ENCODE assay signal across 1 cellular context in the genomic region with DNA sequence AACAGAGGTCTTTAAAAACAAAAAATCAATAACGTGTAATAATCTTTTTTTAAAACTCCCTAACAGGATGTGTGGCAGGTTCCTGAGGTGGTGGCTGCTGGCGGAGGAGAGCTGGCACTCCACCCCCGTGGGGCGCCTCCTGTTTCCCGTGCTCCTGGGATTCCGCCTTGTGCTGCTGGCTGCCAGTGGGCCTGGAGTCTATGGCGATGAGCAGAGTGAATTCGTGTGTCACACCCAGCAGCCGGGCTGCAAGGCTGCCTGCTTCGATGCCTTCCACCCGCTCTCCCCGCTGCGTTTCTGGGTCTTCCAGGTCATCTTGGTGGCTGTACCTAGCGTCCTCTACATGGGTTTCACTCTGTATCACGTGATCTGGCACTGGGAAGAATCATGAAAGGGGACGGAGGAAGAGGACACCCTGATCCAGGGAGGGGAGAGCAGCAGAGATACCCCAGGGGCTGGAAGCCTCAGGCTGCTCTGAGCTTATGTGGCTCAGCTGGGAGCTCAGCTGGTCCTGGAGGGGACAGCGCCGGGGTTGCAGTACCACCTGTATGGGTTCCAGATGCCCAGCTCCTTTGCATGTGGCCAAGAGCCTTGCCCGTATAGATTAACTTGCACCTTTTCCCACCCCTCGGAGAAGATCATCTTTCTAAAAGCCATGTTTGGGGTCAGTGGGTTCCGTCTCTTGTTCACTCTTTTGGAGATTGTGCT.
TF ChIP-seq lines count a peak whose summit lies in the region.

No MANE protein-coding gene starts in this region.

TF ChIP-seq in HepG2, 621 proteins besides CTCF, POLR2A, EP300 and RAD21:
- TF ChIP-seq RARG (CRISPR knock-in tag; IDR thresholded peaks at IDR 0.05; ENCODE audit: low read depth) = no peak
- TF ChIP-seq RAD51 (IDR thresholded peaks at IDR 0.05; ENCODE audit: borderline replicate concordance) = peak; percentile 48; the same call in 1 of the 2 replicates
- no peak for TF ChIP-seq TP53 (CRISPR knock-in tag; conservative IDR thresholded peaks at IDR 0.05)
- TF ChIP-seq CBX5 (CRISPR knock-in tag; IDR thresholded peaks at IDR 0.05; ENCODE audit: borderline replicate concordance) = no peak
- TF ChIP-seq POLR2AphosphoS5 (IDR thresholded peaks at IDR 0.05; ENCODE audit: low read depth, low read length) = no peak
- TF ChIP-seq, protein P1, sequence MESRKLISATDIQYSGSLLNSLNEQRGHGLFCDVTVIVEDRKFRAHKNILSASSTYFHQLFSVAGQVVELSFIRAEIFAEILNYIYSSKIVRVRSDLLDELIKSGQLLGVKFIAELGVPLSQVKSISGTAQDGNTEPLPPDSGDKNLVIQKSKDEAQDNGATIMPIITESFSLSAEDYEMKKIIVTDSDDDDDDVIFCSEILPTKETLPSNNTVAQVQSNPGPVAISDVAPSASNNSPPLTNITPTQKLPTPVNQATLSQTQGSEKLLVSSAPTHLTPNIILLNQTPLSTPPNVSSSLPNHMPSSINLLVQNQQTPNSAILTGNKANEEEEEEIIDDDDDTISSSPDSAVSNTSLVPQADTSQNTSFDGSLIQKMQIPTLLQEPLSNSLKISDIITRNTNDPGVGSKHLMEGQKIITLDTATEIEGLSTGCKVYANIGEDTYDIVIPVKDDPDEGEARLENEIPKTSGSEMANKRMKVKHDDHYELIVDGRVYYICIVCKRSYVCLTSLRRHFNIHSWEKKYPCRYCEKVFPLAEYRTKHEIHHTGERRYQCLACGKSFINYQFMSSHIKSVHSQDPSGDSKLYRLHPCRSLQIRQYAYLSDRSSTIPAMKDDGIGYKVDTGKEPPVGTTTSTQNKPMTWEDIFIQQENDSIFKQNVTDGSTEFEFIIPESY (CRISPR knock-in tag; IDR thresholded peaks at IDR 0.05) = 0 out of 2 replicates have a peak, but pooled peaks have one; percentile 11
- TF ChIP-seq ATAD3A (CRISPR knock-in tag; IDR thresholded peaks at IDR 0.05) = no peak
- 0 out of 2 replicates have a peak, but pooled peaks have one; percentile 44 for TF ChIP-seq ZBTB38 (CRISPR knock-in tag; IDR thresholded peaks at IDR 0.05)
- 0 out of 4 replicates have a peak, but pooled peaks of 1 of the 2 experiments have one; percentile 33 for TF ChIP-seq REST (IDR thresholded peaks at IDR 0.05; ENCODE audit: borderline replicate concordance in 1 of 2, low read depth in 1 of 2, low read length in 2 of 2)
- TF ChIP-seq ZNF687 (CRISPR knock-in tag; IDR thresholded peaks at IDR 0.05) = peak; percentile 32; the same call in 1 of the 2 replicates
- TF ChIP-seq ZNF589 (CRISPR knock-in tag; conservative IDR thresholded peaks at IDR 0.05) = no peak
- no peak for TF ChIP-seq CREB1 (IDR thresholded peaks at IDR 0.05)
- TF ChIP-seq CREB1 (CRISPR knock-in tag; IDR thresholded peaks at IDR 0.05) = no peak
- no peak for TF ChIP-seq HIVEP1 (CRISPR knock-in tag; IDR thresholded peaks at IDR 0.05)
- TF ChIP-seq SNAI1 (CRISPR knock-in tag; IDR thresholded peaks at IDR 0.05; ENCODE audit: borderline replicate concordance) = no peak
TF ChIP-seq in HepG2: peak in this region for 5.
